In the genomic region with DNA sequence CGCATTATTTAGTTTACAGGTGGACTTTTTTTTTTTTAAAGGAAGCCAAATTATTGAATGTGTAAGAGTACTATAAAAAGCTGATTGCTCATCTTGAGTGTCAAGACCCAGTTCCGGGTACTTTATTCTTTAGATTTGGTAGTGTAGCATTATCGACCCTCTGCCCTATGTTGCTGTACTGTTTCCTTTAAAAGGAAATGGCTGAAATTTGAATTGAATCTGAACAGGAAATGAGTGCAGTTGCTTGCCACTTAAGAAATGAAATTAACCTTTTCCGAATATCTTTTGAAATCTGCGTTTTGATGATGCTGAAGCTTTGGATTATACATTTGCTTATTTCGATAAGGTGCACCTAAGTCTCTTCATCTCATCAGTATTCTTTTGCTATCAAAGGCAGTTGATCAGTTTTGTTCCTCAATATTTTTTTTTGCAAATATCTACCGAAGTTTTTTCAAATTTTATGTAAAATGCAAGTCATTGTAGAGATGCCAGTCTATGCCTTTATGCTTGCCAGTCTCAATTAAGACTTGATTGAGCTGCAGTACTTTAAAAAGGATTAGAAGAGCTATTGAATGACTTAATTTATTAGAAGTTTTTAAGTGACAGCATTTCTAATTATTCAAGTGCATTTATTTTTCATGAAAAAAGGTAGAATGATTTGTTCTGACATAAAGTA, we compare ENCODE assay signal across 2 cellular contexts.
TF ChIP-seq lines count a peak whose summit lies in the region.

No MANE protein-coding gene starts in this region.

TF ChIP-seq in SK-N-SH, 30 proteins besides CTCF, POLR2A, EP300 and RAD21:
- TF ChIP-seq, protein P1, sequence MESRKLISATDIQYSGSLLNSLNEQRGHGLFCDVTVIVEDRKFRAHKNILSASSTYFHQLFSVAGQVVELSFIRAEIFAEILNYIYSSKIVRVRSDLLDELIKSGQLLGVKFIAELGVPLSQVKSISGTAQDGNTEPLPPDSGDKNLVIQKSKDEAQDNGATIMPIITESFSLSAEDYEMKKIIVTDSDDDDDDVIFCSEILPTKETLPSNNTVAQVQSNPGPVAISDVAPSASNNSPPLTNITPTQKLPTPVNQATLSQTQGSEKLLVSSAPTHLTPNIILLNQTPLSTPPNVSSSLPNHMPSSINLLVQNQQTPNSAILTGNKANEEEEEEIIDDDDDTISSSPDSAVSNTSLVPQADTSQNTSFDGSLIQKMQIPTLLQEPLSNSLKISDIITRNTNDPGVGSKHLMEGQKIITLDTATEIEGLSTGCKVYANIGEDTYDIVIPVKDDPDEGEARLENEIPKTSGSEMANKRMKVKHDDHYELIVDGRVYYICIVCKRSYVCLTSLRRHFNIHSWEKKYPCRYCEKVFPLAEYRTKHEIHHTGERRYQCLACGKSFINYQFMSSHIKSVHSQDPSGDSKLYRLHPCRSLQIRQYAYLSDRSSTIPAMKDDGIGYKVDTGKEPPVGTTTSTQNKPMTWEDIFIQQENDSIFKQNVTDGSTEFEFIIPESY (IDR thresholded peaks at IDR 0.05; ENCODE audit: borderline replicate concordance, low read depth) = no peak
- TF ChIP-seq TAF1 (IDR thresholded peaks at IDR 0.05; ENCODE audit: borderline replicate concordance, low read depth, low read length) (no peak), FOSL2 (IDR thresholded peaks at IDR 0.05; ENCODE audit: borderline replicate concordance, low read depth) (no peak), GABPA (IDR thresholded peaks at IDR 0.05; ENCODE audit: low read depth) (no peak), SIN3A (IDR thresholded peaks at IDR 0.05; ENCODE audit: borderline replicate concordance, low read depth, low read length) (no peak), NFIC (IDR thresholded peaks at IDR 0.05; ENCODE audit: borderline replicate concordance) (no peak), RXRA (IDR thresholded peaks at IDR 0.05; ENCODE audit: borderline replicate concordance, low read depth) (no peak), FOXJ3 (CRISPR knock-in tag; IDR thresholded peaks at IDR 0.05) (no peak), FOXM1 (IDR thresholded peaks at IDR 0.05; ENCODE audit: low read depth) (no peak), POLR2AphosphoS5 (IDR thresholded peaks at IDR 0.05; ENCODE audit: low read depth, low read length) (no peak), TCF12 (IDR thresholded peaks at IDR 0.05) (no peak), SMC3 (IDR thresholded peaks at IDR 0.05; ENCODE audit: low read depth, low read length) (no peak), EZH2phosphoT487 (IDR thresholded peaks at IDR 0.05; ENCODE audit: borderline replicate concordance, low read depth) (no peak), YY1 (IDR thresholded peaks at IDR 0.05; ENCODE audit: low read depth) (no peak)
- TF ChIP-seq, protein P2, sequence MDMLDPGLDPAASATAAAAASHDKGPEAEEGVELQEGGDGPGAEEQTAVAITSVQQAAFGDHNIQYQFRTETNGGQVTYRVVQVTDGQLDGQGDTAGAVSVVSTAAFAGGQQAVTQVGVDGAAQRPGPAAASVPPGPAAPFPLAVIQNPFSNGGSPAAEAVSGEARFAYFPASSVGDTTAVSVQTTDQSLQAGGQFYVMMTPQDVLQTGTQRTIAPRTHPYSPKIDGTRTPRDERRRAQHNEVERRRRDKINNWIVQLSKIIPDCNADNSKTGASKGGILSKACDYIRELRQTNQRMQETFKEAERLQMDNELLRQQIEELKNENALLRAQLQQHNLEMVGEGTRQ (IDR thresholded peaks at IDR 0.05; ENCODE audit: borderline replicate concordance, low read depth, low read length) = no peak
- TF ChIP-seq, protein P3, sequence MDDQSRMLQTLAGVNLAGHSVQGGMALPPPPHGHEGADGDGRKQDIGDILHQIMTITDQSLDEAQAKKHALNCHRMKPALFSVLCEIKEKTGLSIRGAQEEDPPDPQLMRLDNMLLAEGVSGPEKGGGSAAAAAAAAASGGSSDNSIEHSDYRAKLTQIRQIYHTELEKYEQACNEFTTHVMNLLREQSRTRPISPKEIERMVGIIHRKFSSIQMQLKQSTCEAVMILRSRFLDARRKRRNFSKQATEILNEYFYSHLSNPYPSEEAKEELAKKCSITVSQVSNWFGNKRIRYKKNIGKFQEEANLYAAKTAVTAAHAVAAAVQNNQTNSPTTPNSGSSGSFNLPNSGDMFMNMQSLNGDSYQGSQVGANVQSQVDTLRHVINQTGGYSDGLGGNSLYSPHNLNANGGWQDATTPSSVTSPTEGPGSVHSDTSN (IDR thresholded peaks at IDR 0.05) = no peak
- TF ChIP-seq, protein P4, sequence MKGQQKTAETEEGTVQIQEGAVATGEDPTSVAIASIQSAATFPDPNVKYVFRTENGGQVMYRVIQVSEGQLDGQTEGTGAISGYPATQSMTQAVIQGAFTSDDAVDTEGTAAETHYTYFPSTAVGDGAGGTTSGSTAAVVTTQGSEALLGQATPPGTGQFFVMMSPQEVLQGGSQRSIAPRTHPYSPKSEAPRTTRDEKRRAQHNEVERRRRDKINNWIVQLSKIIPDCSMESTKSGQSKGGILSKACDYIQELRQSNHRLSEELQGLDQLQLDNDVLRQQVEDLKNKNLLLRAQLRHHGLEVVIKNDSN (IDR thresholded peaks at IDR 0.05; ENCODE audit: borderline replicate concordance, low read depth) = no peak

TF ChIP-seq in SK-N-SH treated with all-trans-retinoic acid at 6 μM for 48 hours, 23 proteins besides CTCF, POLR2A, EP300 and RAD21 (continued from another document):
- TF ChIP-seq, protein P5, sequence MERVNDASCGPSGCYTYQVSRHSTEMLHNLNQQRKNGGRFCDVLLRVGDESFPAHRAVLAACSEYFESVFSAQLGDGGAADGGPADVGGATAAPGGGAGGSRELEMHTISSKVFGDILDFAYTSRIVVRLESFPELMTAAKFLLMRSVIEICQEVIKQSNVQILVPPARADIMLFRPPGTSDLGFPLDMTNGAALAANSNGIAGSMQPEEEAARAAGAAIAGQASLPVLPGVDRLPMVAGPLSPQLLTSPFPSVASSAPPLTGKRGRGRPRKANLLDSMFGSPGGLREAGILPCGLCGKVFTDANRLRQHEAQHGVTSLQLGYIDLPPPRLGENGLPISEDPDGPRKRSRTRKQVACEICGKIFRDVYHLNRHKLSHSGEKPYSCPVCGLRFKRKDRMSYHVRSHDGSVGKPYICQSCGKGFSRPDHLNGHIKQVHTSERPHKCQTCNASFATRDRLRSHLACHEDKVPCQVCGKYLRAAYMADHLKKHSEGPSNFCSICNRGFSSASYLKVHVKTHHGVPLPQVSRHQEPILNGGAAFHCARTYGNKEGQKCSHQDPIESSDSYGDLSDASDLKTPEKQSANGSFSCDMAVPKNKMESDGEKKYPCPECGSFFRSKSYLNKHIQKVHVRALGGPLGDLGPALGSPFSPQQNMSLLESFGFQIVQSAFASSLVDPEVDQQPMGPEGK (CRISPR knock-in tag; IDR thresholded peaks at IDR 0.05; ENCODE audit: borderline replicate concordance) = no peak
- TF ChIP-seq ESRRG (CRISPR knock-in tag; IDR thresholded peaks at IDR 0.05) = no peak
